Comparison of ENCODE assay signal across 18 cellular contexts in genomic region chr14:24211311-24211710, GRCh38. TPM values are rescaled to one million over a fixed set of nuclear protein-coding genes. Genes with fewer than 3 reads are reported as not detected.
A peak's percentile ranks its signal among the peaks of the same experiment; 100 is the strongest.
DNase-seq lines count a peak whose midpoint lies in the region; ATAC-seq and TF ChIP-seq lines count a peak whose summit lies in the region.
"Had no signal": no experiment of that assay in that cellular context is flagged by ENCODE, and none has a peak within 500 bp of the region (broad histone marks: within the 10 kb centered on the region; RNA-seq: fewer than 3 reads in every experiment).

No MANE protein-coding gene starts in this region.

- H3K4me1 Mint-ChIP-seq in stimulated activated naive CD8-positive, alpha-beta T cell treated with anti-CD3 and anti-CD28 coated beads, Interleukin-15, Interleukin-2, amounts not matched to agents 100 ng/mL and 50 ng/mL, for 24 hours (ENCODE audit: low read depth): peaks cover 73% of the 10 kb centered on the region
- peaks cover 56% of the 10 kb centered on the region for H3K4me1 Mint-ChIP-seq in activated CD8-positive, alpha-beta T cell treated with anti-CD3 and anti-CD28 coated beads for 36 hours (ENCODE audit: low read depth)
- peaks cover 53 to 83% (median 62%) of the 10 kb centered on the region in 3 donors for H3K4me1 Mint-ChIP-seq in naive B cell

- no peak for DNase-seq in stimulated activated naive CD8-positive, alpha-beta T cell treated with anti-CD3 and anti-CD28 coated beads, Interleukin-15, Interleukin-2, amounts not matched to agents 100 U/mL and 50 U/mL, for 24 hours
- DNase-seq in activated CD8-positive, alpha-beta T cell treated with anti-CD3 and anti-CD28 coated beads for 36 hours: no peak
- DNase-seq in naive B cell (no peak), cortex of kidney (lab: John Stamatoyannopoulos, UW) (no peak), NCI-H2171 treated with DMSO at 0.1 percent for 48 hours (lab: John Stamatoyannopoulos, UW) (no peak)
- DNase-seq: activated gamma-delta T cell; DMS53; effector CD4-positive, alpha-beta T cell; kidney glomerular epithelial cell; NCI-H1436; NCI-H345; psoas muscle; T-helper 9 cell had no signal

- peaks cover 59% of the 10 kb centered on the region for H3K36me3 Mint-ChIP-seq in stimulated activated naive CD8-positive, alpha-beta T cell treated with anti-CD3 and anti-CD28 coated beads, Interleukin-15, Interleukin-2, amounts not matched to agents 100 ng/mL and 50 ng/mL, for 24 hours (ENCODE audit: low read depth)
- H3K36me3 Mint-ChIP-seq in activated CD8-positive, alpha-beta T cell treated with anti-CD3 and anti-CD28 coated beads for 36 hours (ENCODE audit: low read depth): peaks cover 64% of the 10 kb centered on the region
- H3K36me3 Mint-ChIP-seq in naive B cell: peaks cover 22 to 27% of the 10 kb centered on the region in 2 donors

- no peaks in the 10 kb centered on the region for H3K27me3 Mint-ChIP-seq in stimulated activated naive CD8-positive, alpha-beta T cell treated with anti-CD3 and anti-CD28 coated beads, Interleukin-15, Interleukin-2, amounts not matched to agents 100 ng/mL and 50 ng/mL, for 24 hours
- no peaks in the 10 kb centered on the region for H3K27me3 Mint-ChIP-seq in activated CD8-positive, alpha-beta T cell treated with anti-CD3 and anti-CD28 coated beads for 36 hours
- no peaks in the 10 kb centered on the region for H3K27me3 Mint-ChIP-seq in naive B cell

- ATAC-seq in stimulated activated naive CD8-positive, alpha-beta T cell treated with anti-CD3 and anti-CD28 coated beads, Interleukin-15, Interleukin-2, amounts not matched to agents 100 U/mL and 50 U/mL, for 24 hours: no peak
- no peak for ATAC-seq in activated CD8-positive, alpha-beta T cell treated with anti-CD3 and anti-CD28 coated beads for 36 hours
- ATAC-seq in naive B cell (ENCODE audit: low read depth in 2 of 2): no peak
- ATAC-seq in HG03442 (IDR thresholded peaks at IDR 0.05; ENCODE audit: unreplicated experiment): no peak
- no peak for ATAC-seq in HG03432 (IDR thresholded peaks at IDR 0.05; ENCODE audit: unreplicated experiment)
- ATAC-seq: psoas muscle, Right ventricle myocardium inferior had no signal

- H3K27ac Mint-ChIP-seq in stimulated activated naive CD8-positive, alpha-beta T cell treated with anti-CD3 and anti-CD28 coated beads, Interleukin-15, Interleukin-2, amounts not matched to agents 100 ng/mL and 50 ng/mL, for 24 hours: peak overlapping the region; percentile 99
- H3K27ac Mint-ChIP-seq in activated CD8-positive, alpha-beta T cell treated with anti-CD3 and anti-CD28 coated beads for 36 hours: peak overlapping the region; percentile 98
- peak overlapping the region in 5 of 6 donors; percentile 54 to 99 (median 98) for H3K27ac Mint-ChIP-seq in naive B cell

- no peak for TF ChIP-seq CTCF in activated CD8-positive, alpha-beta T cell treated with anti-CD3 and anti-CD28 coated beads for 36 hours (IDR thresholded peaks at IDR 0.05)

- peak overlapping the region; percentile 99 for H3K4me3 Mint-ChIP-seq in stimulated activated naive CD8-positive, alpha-beta T cell treated with anti-CD3 and anti-CD28 coated beads, Interleukin-15, Interleukin-2, amounts not matched to agents 100 ng/mL and 50 ng/mL, for 24 hours
- peak overlapping the region; percentile 97 for H3K4me3 Mint-ChIP-seq in activated CD8-positive, alpha-beta T cell treated with anti-CD3 and anti-CD28 coated beads for 36 hours
- peak overlapping the region in 4 of 8 donors; percentile 47 to 98 (median 93) for H3K4me3 Mint-ChIP-seq in naive B cell

- intact Hi-C loops in activated CD8-positive, alpha-beta T cell treated with anti-CD3 and anti-CD28 coated beads for 36 hours (cut with micrococcal nuclease): no loop called here

- no peaks in the 10 kb centered on the region for H3K9me3 Mint-ChIP-seq in stimulated activated naive CD8-positive, alpha-beta T cell treated with anti-CD3 and anti-CD28 coated beads, Interleukin-15, Interleukin-2, amounts not matched to agents 100 ng/mL and 50 ng/mL, for 24 hours
- no peaks in the 10 kb centered on the region for H3K9me3 Mint-ChIP-seq in activated CD8-positive, alpha-beta T cell treated with anti-CD3 and anti-CD28 coated beads for 36 hours
- no peaks in the 10 kb centered on the region for H3K9me3 Mint-ChIP-seq in naive B cell

- POLR2A ChIA-PET in activated CD8-positive, alpha-beta T cell treated with anti-CD3 and anti-CD28 coated beads for 36 hours (lab: Charles Lee): interaction anchor here (0.6 to 8.5 kb wide), 4 partner anchors 16 to 65 kb away, joined by 3 to 58 read pairs (median 4); partner anchors contain the start of genes PSME2, TINF2 and TM9SF1

- CTCF ChIA-PET in activated CD8-positive, alpha-beta T cell treated with anti-CD3 and anti-CD28 coated beads for 36 hours (lab: Charles Lee): interaction anchor here (1.2 to 4.7 kb wide), 3 partner anchors 10 to 96 kb away, joined by 3 to 24 read pairs (median 3); partner anchors contain the start of genes CIDEB and TINF2

RNA-seq across cellular contexts. Expression of gene CHMP4A, which starts 2.0 kb away (rescaled TPM):
- total RNA-seq in activated CD8-positive, alpha-beta T cell treated with anti-CD3 and anti-CD28 coated beads for 36 hours: 10 to 100 TPM; 55.6 to 61.8 TPM
- 100 to 1,000 TPM; 139 to 167 (median 157) TPM for polyA plus RNA-seq in naive B cell (ENCODE audit: low read depth in 6 of 6)

RNA-seq across cellular contexts. Expression of gene MDP1, which starts 4.6 kb away (rescaled TPM):
- 10 to 100 TPM; 11.2 to 11.3 TPM for total RNA-seq in activated CD8-positive, alpha-beta T cell treated with anti-CD3 and anti-CD28 coated beads for 36 hours
- polyA plus RNA-seq in naive B cell (ENCODE audit: low read depth in 6 of 6): 10 to 100 TPM; 32.7 to 48.2 (median 37.3) TPM

RNA-seq across cellular contexts. Expression of gene TSSK4, which starts 5.8 kb away (rescaled TPM):
- total RNA-seq in activated CD8-positive, alpha-beta T cell treated with anti-CD3 and anti-CD28 coated beads for 36 hours: under 1 TPM in 1 of 2 experiments, not detected in 1; 0.18 TPM
- 1 to 10 TPM in 3 of 6 donors, under 1 TPM in 2, not detected in 1; 0.36 to 1.7 (median 1.4) TPM for polyA plus RNA-seq in naive B cell (ENCODE audit: low read depth in 6 of 6)
- total RNA-seq: hepatocyte, psoas muscle had no signal

RNA-seq across cellular contexts. Expression of gene TM9SF1, which starts 16.1 kb away (rescaled TPM):
- total RNA-seq in activated CD8-positive, alpha-beta T cell treated with anti-CD3 and anti-CD28 coated beads for 36 hours: 10 to 100 TPM; 16.3 to 18.0 TPM
- polyA plus RNA-seq in naive B cell (ENCODE audit: low read depth in 6 of 6): 10 to 100 TPM; 34.5 to 43.9 (median 37.0) TPM

RNA-seq across cellular contexts. Expression of gene NEDD8, which starts 20.9 kb away (rescaled TPM):
- total RNA-seq in activated CD8-positive, alpha-beta T cell treated with anti-CD3 and anti-CD28 coated beads for 36 hours: 100 to 1,000 TPM; 167 to 172 TPM
- polyA plus RNA-seq in naive B cell (ENCODE audit: low read depth in 6 of 6): 100 to 1,000 TPM; 306 to 385 (median 326) TPM
